Comparison of ENCODE assay signal across 12 cellular contexts in the genomic region with DNA sequence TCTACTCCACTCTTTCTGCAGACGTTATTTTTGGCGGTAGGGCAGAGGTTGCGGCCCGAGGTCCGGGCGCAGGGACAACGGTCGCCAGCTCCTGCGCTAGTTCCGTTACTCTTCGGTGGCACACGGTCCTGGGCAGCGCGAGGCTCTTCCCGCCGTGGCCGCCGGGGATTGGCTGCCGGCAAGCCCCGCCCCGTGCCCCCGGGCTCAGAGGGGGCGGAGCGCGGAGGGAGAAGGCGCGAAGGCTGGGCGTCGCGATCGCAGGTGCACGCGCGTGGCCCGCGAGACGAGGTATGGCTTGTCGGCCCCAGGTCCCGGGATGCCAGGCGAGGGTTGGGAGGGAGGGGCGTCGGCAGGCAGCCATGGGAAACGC. TPM values are rescaled to one million over a fixed set of nuclear protein-coding genes. Genes with fewer than 3 reads are reported as not detected.
DNase-seq lines count a peak whose midpoint lies in the region; ATAC-seq, FAIRE-seq and TF ChIP-seq lines count a peak whose summit lies in the region.
"Had no signal": no experiment of that assay in that cellular context is flagged by ENCODE, and none has a peak within 500 bp of the region (broad histone marks: within the 10 kb centered on the region; RNA-seq: fewer than 3 reads in every experiment).

No MANE protein-coding gene starts in this region.

- peak overlapping the region; percentile 66 for H3K4me3 Mint-ChIP-seq in activated naive CD4-positive, alpha-beta T cell treated with anti-CD3 and anti-CD28 coated beads, Interleukin-2, amount 50 U/mL, for 24 hours

- TF ChIP-seq CTCF in H1 (IDR thresholded peaks at IDR 0.05; ENCODE audit: control extremely low read depth in 1 of 3, insufficient read depth in 1 of 3, low read depth in 1 of 3, low read length in 3 of 3) (no peak), upper lobe of right lung (IDR thresholded peaks at IDR 0.05) (no peak)

- no peaks in the 10 kb centered on the region for H3K9me3 Mint-ChIP-seq in activated naive CD4-positive, alpha-beta T cell treated with anti-CD3 and anti-CD28 coated beads, Interleukin-2, amount 50 U/mL, for 24 hours

- H3K4ac ChIP-seq in H1 (replicated peaks; ENCODE audit: insufficient read length, low read depth, low read length), result no peak overlapping the region

- no peak overlapping the region for H3K27ac ChIP-seq in H1 (ENCODE audit: low read depth, low read length)
- H3K27ac ChIP-seq in muscle layer of duodenum (ENCODE audit: low read length), result no peak overlapping the region
- peak overlapping the region; percentile 84 for H3K27ac ChIP-seq in upper lobe of right lung

- H3K36me3 ChIP-seq in H1 (ENCODE audit: control insufficient read depth in 2 of 4, insufficient read depth in 4 of 4, low read length in 3 of 4) (peaks cover 0 to 14% (median 0%) of the 10 kb centered on the region in 4 experiments; a peak in 2 of 8 replicates), muscle layer of duodenum (ENCODE audit: control insufficient read depth in 1 of 2, insufficient read depth in 2 of 2, low read length in 2 of 2) (no peaks in the 10 kb centered on the region), upper lobe of right lung (peaks cover 11% of the 10 kb centered on the region)
- H3K36me3 ChIP-seq: adrenal gland had no signal

- 45% methylated on average over 26 of the region's 43 CpGs; no CpG with 5 or more reads in 1 of the 2 experiments for WGBS in H1 (ENCODE audit: extremely low coverage in 1 of 2, insufficient coverage in 1 of 2, insufficient read length in 1 of 2, insufficient replicate concordance in 2 of 2, low coverage in 1 of 2, low lambda C conversion rate in 2 of 2, missing lambda C conversion rate in 1 of 2), 2 experiments

- H3K79me2 ChIP-seq in H1 (ENCODE audit: control insufficient read depth in 1 of 2, insufficient read depth in 2 of 2, low read length in 2 of 2), result no peaks in the 10 kb centered on the region

- no peak overlapping the region for H3K23ac ChIP-seq in H1 (ENCODE audit: insufficient read length)

- POLR2A ChIA-PET in H1 (lab: Charles Lee; ENCODE audit: partially characterized antibody), result no interaction called here

- H3K4me1 ChIP-seq in H1 (replicated peaks in 1 of 4; ENCODE audit: control insufficient read depth in 3 of 4, insufficient read depth in 4 of 4, low read length in 3 of 4) (peaks cover 0 to 3% (median 0%) of the 10 kb centered on the region in 4 experiments; a peak in 1 of 7 replicates), muscle layer of duodenum (ENCODE audit: control insufficient read depth in 1 of 2, insufficient read depth in 2 of 2, low read length in 2 of 2) (peaks cover 0 to 17% of the 10 kb centered on the region in 2 donors), upper lobe of right lung (peaks cover 16% of the 10 kb centered on the region)

- H3K79me1 ChIP-seq in H1 (ENCODE audit: low read depth, low read length), result no peaks in the 10 kb centered on the region

- H2BK5ac ChIP-seq in H1 (ENCODE audit: low read depth, low read length), result no peak overlapping the region

- no peak for TF ChIP-seq EP300 in H1 (IDR thresholded peaks at IDR 0.05; ENCODE audit: borderline replicate concordance in 1 of 2, low read depth in 2 of 2, low read length in 2 of 2)

- H4K5ac ChIP-seq in H1 (ENCODE audit: insufficient read length, low read depth, low read length), result no peak overlapping the region

- H3K4me1 Mint-ChIP-seq in activated naive CD4-positive, alpha-beta T cell treated with anti-CD3 and anti-CD28 coated beads, Interleukin-2, amount 50 U/mL, for 24 hours, result peaks cover 3% of the 10 kb centered on the region

- H3K56ac ChIP-seq in H1 (replicated peaks; ENCODE audit: insufficient read length, low read depth, low read length), result no peak overlapping the region

- ATAC-seq in upper lobe of right lung (peak; percentile 26), HG03457 (IDR thresholded peaks at IDR 0.05; ENCODE audit: unreplicated experiment) (no peak), HG02938 (IDR thresholded peaks at IDR 0.05; ENCODE audit: unreplicated experiment) (no peak)

- H4K8ac ChIP-seq in H1 (ENCODE audit: extremely low read depth, insufficient read depth, low read length), result peak overlapping the region; percentile 73; the same call in 1 of the 2 replicates

- no peak overlapping the region for H3K18ac ChIP-seq in H1 (ENCODE audit: extremely low read depth, low read length)

- no peak overlapping the region for H2AK5ac ChIP-seq in H1 (ENCODE audit: low read depth, low read length)

- H3K9ac ChIP-seq in H1 (replicated peaks in 1 of 4; ENCODE audit: extremely low read depth in 1 of 4, low read depth in 3 of 4, low read length in 3 of 4), result no peak overlapping the region

- no peak overlapping the region for H2BK15ac ChIP-seq in H1 (ENCODE audit: low read length)

- H3K27me3 ChIP-seq in H1 (replicated peaks in 1 of 4; ENCODE audit: control insufficient read depth in 3 of 4, extremely low read depth in 1 of 4, insufficient read depth in 3 of 4, low read length in 3 of 4), result peaks cover 40 to 69% (median 57%) of the 10 kb centered on the region in 4 experiments
- peaks cover 22% of the 10 kb centered on the region for H3K27me3 ChIP-seq in muscle layer of duodenum (ENCODE audit: low read depth, low read length)
- no peaks in the 10 kb centered on the region for H3K27me3 ChIP-seq in upper lobe of right lung
- H3K27me3 ChIP-seq: adrenal gland had no signal

- no peak overlapping the region for H4K91ac ChIP-seq in H1 (replicated peaks; ENCODE audit: insufficient read length, low read length)

- intact Hi-C loops in upper lobe of right lung (cut with DNase I), result no loop called here

- no peak for TF ChIP-seq POLR2A in H1 (IDR thresholded peaks at IDR 0.05; ENCODE audit: control extremely low read depth in 1 of 2, low read depth in 2 of 2, low read length in 2 of 2)

- no peak for DNase-seq in activated naive CD4-positive, alpha-beta T cell treated with Interleukin-2 at 50 U/mL for 16 hours
- DNase-seq in H1 (ENCODE audit: low read depth in 1 of 2, low spot score in 2 of 2) (peak in 1 of 2 experiments; percentile 75), upper lobe of right lung (no peak)
- DNase-seq in activated CD4-positive, CD25-positive, alpha-beta regulatory T cell (lab: John Stamatoyannopoulos, UW), result no peak

- H2AFZ ChIP-seq in H1 (ENCODE audit: low read length), result no peak overlapping the region

- no peak overlapping the region for H2BK12ac ChIP-seq in H1 (ENCODE audit: low read depth, low read length)

- H2BK120ac ChIP-seq in H1 (replicated peaks; ENCODE audit: low read depth, low read length), result no peak overlapping the region

- no peaks in the 10 kb centered on the region for H3K36me3 Mint-ChIP-seq in activated naive CD4-positive, alpha-beta T cell treated with anti-CD3 and anti-CD28 coated beads, Interleukin-2, amount 50 U/mL, for 24 hours

- peaks cover 4% of the 10 kb centered on the region; the same call in 1 of the 2 replicates for H3K23me2 ChIP-seq in H1 (ENCODE audit: low read depth, low read length)

- H3K27me3 Mint-ChIP-seq in activated naive CD4-positive, alpha-beta T cell treated with anti-CD3 and anti-CD28 coated beads, Interleukin-2, amount 50 U/mL, for 24 hours, result peaks cover 31% of the 10 kb centered on the region

- H3K9me3 ChIP-seq in H1 (ENCODE audit: insufficient read depth in 2 of 2, low read depth in 1 of 2, low read length in 1 of 2) (peaks cover 4 to 11% of the 10 kb centered on the region in 2 experiments; a peak in 2 of 4 replicates), muscle layer of duodenum (ENCODE audit: control insufficient read depth in 1 of 2, low read length in 2 of 2) (peaks cover 0 to 6% of the 10 kb centered on the region in 2 donors), upper lobe of right lung (no peaks in the 10 kb centered on the region)
- H3K9me3 ChIP-seq: adrenal gland had no signal

- no peak for FAIRE-seq in H1 (lab: Jason Lieb, UNC)
- FAIRE-seq: urothelium cell line had no signal

- H2BK20ac ChIP-seq in H1 (ENCODE audit: low read length), result no peak overlapping the region

- H3K4me2 ChIP-seq in H1 (ENCODE audit: insufficient read depth in 1 of 2, low read depth in 2 of 2, low read length in 2 of 2), result peak overlapping the region; percentile 74 to 80; a peak in 2 of 4 replicates

- CTCF ChIA-PET in H1 (lab: Charles Lee; ENCODE audit: partially characterized antibody), result interaction anchor here (0.7 kb wide), 2 partner anchors 22 to 57 kb away, joined by 3 read pairs; no protein-coding TSS in a partner anchor

- H3K27ac Mint-ChIP-seq in activated naive CD4-positive, alpha-beta T cell treated with anti-CD3 and anti-CD28 coated beads, Interleukin-2, amount 50 U/mL, for 24 hours, result no peak overlapping the region

- H3K4me3 ChIP-seq in H1 (ENCODE audit: extremely low read depth in 1 of 4, insufficient read depth in 2 of 4, low read depth in 3 of 4, low read length in 4 of 4) (peak overlapping the region in 1 of 4 experiments; percentile 58; a peak in 3 of 8 replicates), muscle layer of duodenum (ENCODE audit: low read depth in 1 of 2, low read length in 2 of 2) (peak overlapping the region; percentile 7 to 63), upper lobe of right lung (peak overlapping the region; percentile 61)

- H4K20me1 ChIP-seq in H1 (replicated peaks in 1 of 2; ENCODE audit: control insufficient read depth in 1 of 2, insufficient read depth in 2 of 2, low read length in 2 of 2), result no peaks in the 10 kb centered on the region

- H3K14ac ChIP-seq in H1 (ENCODE audit: insufficient read length), result no peak overlapping the region

- no peak for TF ChIP-seq RAD21 in H1 (IDR thresholded peaks at IDR 0.05 in 1 of 2, conservative IDR thresholded peaks at IDR 0.05 in 1 of 2; ENCODE audit: low read depth in 2 of 2, low read length in 2 of 2)

RNA-seq across cellular contexts. Expression of a gene that starts 0.5 kb away (rescaled TPM):
- total RNA-seq in H1 (2021; fragmentation: NEBNext Ultra II Directional; extraction: Animal tissue kit (Norgen Biotek cat#: 25700)), result 0.29 and 0.45 TPM in 2 replicates
- polyA plus RNA-seq in H1 (2011; rRNA removed), result 0.28 and 0.44 TPM in 2 replicates
- 0.35 TPM for polyA plus RNA-seq in H1 (2011; cell fraction: cytosol; rRNA removed)
- polyA plus RNA-seq in H1 (2011; cell fraction: nucleus; rRNA removed), result 0.34 TPM
- 0.27 to 0.52 TPM (median 0.35 TPM) in 4 replicates for polyA plus RNA-seq in H1 (2012, experiment 1 of 2)
- polyA plus RNA-seq in H1 (2012, experiment 2 of 2), result 0.22 TPM
- 0.39 TPM for polyA plus RNA-seq in H1 (2013, experiment 1 of 2)
- 0.40 TPM for polyA plus RNA-seq in H1 (2013, experiment 2 of 2)
- polyA minus RNA-seq in H1 (2011; rRNA and poly(A)+ RNA removed), result 0.35 and 0.37 TPM in 2 replicates
- polyA minus RNA-seq in H1 (2011; cell fraction: cytosol; rRNA and poly(A)+ RNA removed), result 0.15 TPM
- 0.40 TPM for polyA minus RNA-seq in H1 (2011; cell fraction: nucleus; rRNA and poly(A)+ RNA removed)
- total RNA-seq in upper lobe of right lung, result 48.3 TPM
- total RNA-seq: fibroblast of lung, M059J had no signal
- polyA plus RNA-seq: fibroblast of lung had no signal

RNA-seq across cellular contexts. Expression of a gene that starts 0.7 kb away (rescaled TPM):
- 0.15 TPM in 1 of 2 replicates, not detected in the other for total RNA-seq in H1 (2021; fragmentation: NEBNext Ultra II Directional; extraction: Animal tissue kit (Norgen Biotek cat#: 25700))
- 0.27 and 0.30 TPM in 2 replicates for polyA plus RNA-seq in H1 (2011; rRNA removed)
- polyA plus RNA-seq in H1 (2011; cell fraction: cytosol; rRNA removed), result 0.25 TPM
- polyA plus RNA-seq in H1 (2011; cell fraction: nucleus; rRNA removed), result 0.67 TPM
- polyA plus RNA-seq in H1 (2012, experiment 1 of 2), result 0.13 to 0.41 TPM (median 0.41 TPM) in 3 of 4 replicates, not detected in the other
- 0.08 TPM for polyA plus RNA-seq in H1 (2012, experiment 2 of 2)
- polyA plus RNA-seq in H1 (2013, experiment 1 of 2), result 0.08 TPM
- polyA plus RNA-seq in H1 (2013, experiment 2 of 2), result 0.26 TPM
- 0.17 TPM in 1 of 2 replicates, not detected in the other for polyA minus RNA-seq in H1 (2011; rRNA and poly(A)+ RNA removed)
- not detected for polyA minus RNA-seq in H1 (2011; cell fraction: cytosol; rRNA and poly(A)+ RNA removed)
- polyA minus RNA-seq in H1 (2011; cell fraction: nucleus; rRNA and poly(A)+ RNA removed), result not detected
- total RNA-seq in upper lobe of right lung, result 21.7 TPM
- total RNA-seq: M059J had no signal
- polyA plus RNA-seq: fibroblast of lung had no signal

RNA-seq across cellular contexts. Expression of a gene that starts 55.7 kb away (rescaled TPM):
- 71.7 and 95.8 TPM in 2 replicates for total RNA-seq in H1 (2021; fragmentation: NEBNext Ultra II Directional; extraction: Animal tissue kit (Norgen Biotek cat#: 25700))
- 10.2 and 13.2 TPM in 2 replicates for polyA plus RNA-seq in H1 (2011; rRNA removed)
- 14.9 TPM for polyA plus RNA-seq in H1 (2011; cell fraction: cytosol; rRNA removed)
- 15.0 TPM for polyA plus RNA-seq in H1 (2011; cell fraction: nucleus; rRNA removed)
- 40.2 to 97.4 TPM (median 59.8 TPM) in 4 replicates for polyA plus RNA-seq in H1 (2012, experiment 1 of 2)
- 21.1 TPM for polyA plus RNA-seq in H1 (2012, experiment 2 of 2)
- polyA plus RNA-seq in H1 (2013, experiment 1 of 2), result 39.5 TPM
- polyA plus RNA-seq in H1 (2013, experiment 2 of 2), result 41.9 TPM
- 8.2 and 11.3 TPM in 2 replicates for polyA minus RNA-seq in H1 (2011; rRNA and poly(A)+ RNA removed)
- 11.2 TPM for polyA minus RNA-seq in H1 (2011; cell fraction: cytosol; rRNA and poly(A)+ RNA removed)
- 17.2 TPM for polyA minus RNA-seq in H1 (2011; cell fraction: nucleus; rRNA and poly(A)+ RNA removed)
- total RNA-seq in upper lobe of right lung, result 93.5 TPM

Comparison
In these comparisons a context has a peak if more than half of its experiments do, and no peak if none do; other contexts are left out.
1. RNA of a gene that starts 0.5 kb away (total RNA-seq): 48.3 TPM in upper lobe of right lung (single experiment); 0.29 to 0.45 TPM in H1; every median in the first group is over 10 times any median in the second.
2. RNA of a gene that starts 0.7 kb away (total RNA-seq): 21.7 TPM in upper lobe of right lung (single experiment); 0.15 TPM in H1; every median in the first group is over 10 times any median in the second.